In genomic region chr9:70574222-70574837, GRCh38 we compare ENCODE assay signal across 12 cellular contexts.
DNase-seq lines count a peak whose midpoint lies in the region; ATAC-seq, FAIRE-seq and TF ChIP-seq lines count a peak whose summit lies in the region.
"Had no signal": no experiment of that assay in that cellular context is flagged by ENCODE, and none has a peak within 500 bp of the region (broad histone marks: within the 10 kb centered on the region; RNA-seq: fewer than 3 reads in every experiment).

No MANE protein-coding gene starts in this region.

- no peaks in the 10 kb centered on the region for H3K27me3 Mint-ChIP-seq in MCF 10A (ENCODE audit: insufficient read depth, unreplicated experiment)
- H3K27me3 Mint-ChIP-seq in immature natural killer cell (ENCODE audit: low read depth in 3 of 3): peaks cover 0 to 3% (median 2%) of the 10 kb centered on the region in 3 donors

- H3K9ac ChIP-seq in mammary epithelial cell (ENCODE audit: insufficient read depth, low read length): no peak overlapping the region

- H3K4me1 ChIP-seq in mammary epithelial cell (ENCODE audit: insufficient read depth, low read length): peaks cover 11% of the 10 kb centered on the region
- H3K4me1 ChIP-seq in mucosa of descending colon (ENCODE audit: low read depth): peaks cover 7% of the 10 kb centered on the region
- peaks cover 0 to 4% of the 10 kb centered on the region in 2 donors for H3K4me1 ChIP-seq in uterus

- DNase-seq in MCF 10A (ENCODE audit: unreplicated experiment) (peak; percentile 38), mammary epithelial cell (no peak), fibroblast of gingiva (ENCODE audit: low read depth) (peak; percentile 95), mucosa of descending colon (no peak), uterus (peak; percentile 33 to 39), NCI-H1694 treated with DMSO at 0.1 percent for 48 hours (lab: John Stamatoyannopoulos, UW) (no peak), immature natural killer cell (no peak), GM19239 (ENCODE audit: insufficient read length, low spot score) (no peak)
- DNase-seq: ACHN; activated CD4-positive, CD25-positive, alpha-beta regulatory T cell; KG1 had no signal

- H3K27ac ChIP-seq in mammary epithelial cell (ENCODE audit: insufficient read depth, low read depth, low read length) (no peak overlapping the region), uterus (peak overlapping the region; percentile 61 to 73)
- H3K27ac ChIP-seq: ovary had no signal

- no peak for TF ChIP-seq POLR2A in uterus (IDR thresholded peaks at IDR 0.05)

- H3K79me2 ChIP-seq in mammary epithelial cell (ENCODE audit: insufficient read depth, low read length): no peaks in the 10 kb centered on the region

- H3K4me3 Mint-ChIP-seq in MCF 10A (ENCODE audit: unreplicated experiment) (no peak overlapping the region), immature natural killer cell (no peak overlapping the region)

- no peak overlapping the region for H3K4me2 ChIP-seq in mammary epithelial cell (ENCODE audit: insufficient read depth, low read depth, low read length)

- in situ Hi-C loops in mammary epithelial cell (cut with MboI; ENCODE audit: low sequenced_read_pairs in 2 of 2): no loop called here

- no peak overlapping the region for H3K4me3 ChIP-seq in mammary epithelial cell (replicated peaks in 1 of 3; ENCODE audit: insufficient read depth in 1 of 3, low read depth in 2 of 3, low read length in 3 of 3)
- H3K4me3 ChIP-seq in mucosa of descending colon: no peak overlapping the region
- no peak overlapping the region for H3K4me3 ChIP-seq in uterus
- H3K4me3 ChIP-seq: ovary had no signal

- ATAC-seq in mucosa of descending colon: peak; percentile 49

- H3K4me1 Mint-ChIP-seq in MCF 10A (ENCODE audit: insufficient read depth, unreplicated experiment) (peaks cover 11% of the 10 kb centered on the region), immature natural killer cell (no peaks in the 10 kb centered on the region)

- H4K20me1 ChIP-seq in mammary epithelial cell (ENCODE audit: insufficient read depth, low read length): no peaks in the 10 kb centered on the region

- 87% methylated on average over 2 of the region's 2 CpGs for WGBS in mammary epithelial cell (ENCODE audit: low coverage, missing lambda C conversion rate)

- no peak for TF ChIP-seq CTCF in MCF 10A (IDR thresholded peaks at IDR 0.05; ENCODE audit: unreplicated experiment)
- TF ChIP-seq CTCF in mammary epithelial cell (conservative IDR thresholded peaks at IDR 0.05 in 1 of 2, IDR thresholded peaks at IDR 0.05 in 1 of 2; ENCODE audit: extremely low read depth in 1 of 2, insufficient read depth in 1 of 2, low read depth in 1 of 2, low read length in 2 of 2): no peak
- TF ChIP-seq CTCF in mucosa of descending colon (IDR thresholded peaks at IDR 0.05): no peak
- no peak for TF ChIP-seq CTCF in uterus (IDR thresholded peaks at IDR 0.05)

- intact Hi-C loops in MCF 10A (cut with micrococcal nuclease) (no loop called here), mammary epithelial cell (cut with micrococcal nuclease) (no loop called here), mucosa of descending colon (cut with DNase I, micrococcal nuclease) (no loop called here), uterus (cut with DNase I; ENCODE audit: low total_unique reads) (no loop called here)

- dilution Hi-C loops in mammary epithelial cell (cut with HindIII; ENCODE audit: low sequenced_read_pairs): no loop called here

- H3K9me3 ChIP-seq in mammary epithelial cell (replicated peaks; ENCODE audit: insufficient read depth, low read length) (no peaks in the 10 kb centered on the region), mucosa of descending colon (no peaks in the 10 kb centered on the region), uterus (no peaks in the 10 kb centered on the region)
- H3K9me3 ChIP-seq: ovary had no signal

- H3K27me3 ChIP-seq in mammary epithelial cell (ENCODE audit: insufficient read depth, low read length): no peaks in the 10 kb centered on the region
- H3K27me3 ChIP-seq in uterus: no peaks in the 10 kb centered on the region
- H3K27me3 ChIP-seq: ovary had no signal

- CTCF ChIA-PET in MCF 10A (lab: Yijun Ruan, JAX) (interaction anchor here (0.6 to 1.8 kb wide), 6 partner anchors 9 to 417 kb away, joined by 3 to 4 read pairs (median 3); no protein-coding TSS in a partner anchor), mammary epithelial cell (lab: Charles Lee; ENCODE audit: low non-redundant PET) (no interaction called here)

- H3K9me3 Mint-ChIP-seq in MCF 10A (ENCODE audit: unreplicated experiment) (no peaks in the 10 kb centered on the region), immature natural killer cell (peaks cover 0 to 2% (median 0%) of the 10 kb centered on the region in 6 donors)

- H3K27ac Mint-ChIP-seq in MCF 10A (ENCODE audit: low read depth, unreplicated experiment) (no peak overlapping the region), immature natural killer cell (no peak overlapping the region)

- H3K36me3 Mint-ChIP-seq in MCF 10A (ENCODE audit: insufficient read depth, unreplicated experiment) (no peaks in the 10 kb centered on the region), immature natural killer cell (no peaks in the 10 kb centered on the region)

- no peak overlapping the region for H2AFZ ChIP-seq in mammary epithelial cell (ENCODE audit: low read depth, low read length)

- BruUV-seq in MCF 10A (replicated peaks; lab: Mats Ljungman, UMichigan) (no TSS peak), mammary epithelial cell (replicated peaks; lab: Mats Ljungman, UMichigan) (no TSS peak)

- no peak for FAIRE-seq in GM19239 (lab: Jason Lieb, UNC)

- POLR2A ChIA-PET in MCF 10A (lab: Yijun Ruan, JAX): no interaction called here

- H3K36me3 ChIP-seq in mammary epithelial cell (ENCODE audit: insufficient read depth, low read length) (no peaks in the 10 kb centered on the region), mucosa of descending colon (ENCODE audit: low read depth) (no peaks in the 10 kb centered on the region), uterus (no peaks in the 10 kb centered on the region)
- H3K36me3 ChIP-seq: ovary had no signal

Comparison
In these comparisons a context has a peak if more than half of its experiments do, and no peak if none do; other contexts are left out.
1. DNase-seq: peak in MCF 10A (single experiment), fibroblast of gingiva (single experiment) and uterus (2 of 2); none in mammary epithelial cell (single experiment), mucosa of descending colon (0 of 3), NCI-H1694 treated with DMSO at 0.1 percent for 48 hours (single experiment), immature natural killer cell (0 of 3) and GM19239 (single experiment).